In the genomic region with DNA sequence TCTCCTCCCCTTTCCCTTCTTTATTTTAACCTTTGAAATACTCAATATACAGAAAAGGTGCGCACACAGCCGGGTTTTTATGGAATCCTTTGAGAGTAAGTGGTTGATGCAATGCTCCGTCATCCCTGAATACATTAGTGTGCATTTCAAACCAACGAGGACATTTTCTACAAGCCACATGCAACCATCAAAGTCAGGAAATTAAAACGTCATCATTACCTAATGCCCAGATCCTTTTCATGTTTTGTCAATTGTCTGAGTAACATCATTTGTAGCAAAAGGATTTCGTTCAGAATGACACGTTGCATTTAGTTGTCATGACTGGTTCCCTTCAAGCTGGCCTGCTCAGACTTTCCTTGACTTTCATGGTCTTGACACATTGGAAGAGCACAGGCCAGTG, we compare ENCODE assay signal across 18 cellular contexts.
"Had no signal": no experiment of that assay in that cellular context is flagged by ENCODE, and none has a peak within 500 bp of the region (broad histone marks: within the 10 kb centered on the region; RNA-seq: fewer than 3 reads in every experiment).

No MANE protein-coding gene starts in this region.

- ATAC-seq: effector memory CD8-positive, alpha-beta T cell; gastroesophageal sphincter; naive thymus-derived CD4-positive, alpha-beta T cell had no signal

- H3K27ac Mint-ChIP-seq: dendritic cell treated with granulocyte-macrophage colony-stimulating factor and Interleukin-4, amounts not matched to agents 40 ng/mL and 50 ng/mL, for 4 days; effector memory CD8-positive, alpha-beta T cell; naive thymus-derived CD4-positive, alpha-beta T cell; nephron progenitor cell; type B pancreatic cell had no signal

- H3K4me3 ChIP-seq: esophagus squamous epithelium, gastroesophageal sphincter, hepatocyte, right atrium auricular region, thyroid gland, uterus had no signal

- H3K27ac ChIP-seq: esophagus squamous epithelium, gastroesophageal sphincter, hepatocyte, neutrophil, right atrium auricular region, thyroid gland, uterus had no signal

- H3K4me3 Mint-ChIP-seq: dendritic cell treated with granulocyte-macrophage colony-stimulating factor and Interleukin-4, amounts not matched to agents 40 ng/mL and 50 ng/mL, for 4 days; effector memory CD8-positive, alpha-beta T cell; naive thymus-derived CD4-positive, alpha-beta T cell; nephron progenitor cell; type B pancreatic cell had no signal

- H3K9me3 Mint-ChIP-seq: dendritic cell treated with granulocyte-macrophage colony-stimulating factor and Interleukin-4, amounts not matched to agents 40 ng/mL and 50 ng/mL, for 4 days; effector memory CD8-positive, alpha-beta T cell; type B pancreatic cell had no signal

- H3K36me3 ChIP-seq: esophagus squamous epithelium, gastroesophageal sphincter, neutrophil, right atrium auricular region, thyroid gland, uterus had no signal

- H3K36me3 Mint-ChIP-seq: naive thymus-derived CD4-positive, alpha-beta T cell; type B pancreatic cell had no signal

- DNase-seq: effector memory CD8-positive, alpha-beta T cell; esophagus squamous epithelium; foreskin fibroblast; kidney glomerular epithelial cell; naive thymus-derived CD4-positive, alpha-beta T cell; nephron progenitor cell; small intestine; stimulated activated CD4-positive, alpha-beta T cell treated with anti-CD3 and anti-CD28 coated beads, Interleukin-12 subunit alpha, Interleukin-12 subunit beta, amount 100 ng/mL, for 4 hours; stimulated activated naive CD4-positive, alpha-beta T cell treated with Interleukin-2 at 50 U/mL for 16 hours; thyroid gland; uterus had no signal

- FAIRE-seq: colon, small intestine had no signal

- H3K9me3 ChIP-seq: esophagus squamous epithelium, gastroesophageal sphincter, neutrophil, right atrium auricular region, thyroid gland, uterus had no signal

- H3K4me1 ChIP-seq: esophagus squamous epithelium, gastroesophageal sphincter, right atrium auricular region, thyroid gland, uterus had no signal

- H3K27me3 ChIP-seq: right atrium auricular region, thyroid gland, uterus had no signal

- H3K4me2 ChIP-seq: hepatocyte had no signal
